1 cellular context compared by ENCODE assay signal in the genomic region with DNA sequence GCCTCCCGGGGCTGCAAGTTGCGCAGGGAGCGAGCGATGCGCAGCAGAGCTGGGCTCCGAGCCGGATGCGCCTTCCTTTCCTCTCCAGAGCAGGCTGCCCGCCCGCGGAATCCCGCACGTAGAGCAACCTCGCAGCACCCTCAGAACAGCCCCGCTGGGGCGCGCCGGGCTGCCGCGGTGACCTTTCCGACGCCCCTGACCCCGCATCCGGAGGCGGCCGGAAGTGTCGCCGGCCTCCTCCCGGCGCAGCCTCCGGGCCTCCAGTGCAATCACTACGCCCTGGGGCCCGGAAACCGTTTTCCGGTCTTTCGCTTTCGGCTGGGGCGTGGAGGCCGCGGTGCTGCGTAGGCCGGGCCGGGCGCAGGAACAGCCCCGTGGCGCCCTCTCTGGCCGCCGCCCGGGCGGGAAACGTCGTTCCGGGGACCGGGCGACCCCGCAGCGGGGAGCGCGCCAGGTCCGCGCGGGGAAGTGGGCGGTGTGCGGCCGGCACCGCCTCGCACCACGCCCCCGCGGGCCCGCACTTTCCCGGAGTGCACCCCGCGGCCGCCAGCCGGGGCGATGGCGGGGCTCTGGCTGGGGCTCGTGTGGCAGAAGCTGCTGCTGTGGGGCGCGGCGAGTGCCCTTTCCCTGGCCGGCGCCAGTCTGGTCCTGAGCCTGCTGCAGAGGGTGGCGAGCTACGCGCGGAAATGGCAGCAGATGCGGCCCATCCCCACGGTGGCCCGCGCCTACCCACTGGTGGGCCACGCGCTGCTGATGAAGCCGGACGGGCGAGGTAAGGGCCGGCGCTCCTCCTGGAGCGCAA.
TF ChIP-seq lines count a peak whose summit lies in the region.

A gene (plus strand): TSS at position 302 of the 802 bp plus-strand sequence. CDS start 257 bp downstream, at position 559.

TF ChIP-seq in HepG2, 621 proteins besides CTCF, POLR2A, EP300 and RAD21 (continued from another document and continues in another):
- TF ChIP-seq, protein P1, sequence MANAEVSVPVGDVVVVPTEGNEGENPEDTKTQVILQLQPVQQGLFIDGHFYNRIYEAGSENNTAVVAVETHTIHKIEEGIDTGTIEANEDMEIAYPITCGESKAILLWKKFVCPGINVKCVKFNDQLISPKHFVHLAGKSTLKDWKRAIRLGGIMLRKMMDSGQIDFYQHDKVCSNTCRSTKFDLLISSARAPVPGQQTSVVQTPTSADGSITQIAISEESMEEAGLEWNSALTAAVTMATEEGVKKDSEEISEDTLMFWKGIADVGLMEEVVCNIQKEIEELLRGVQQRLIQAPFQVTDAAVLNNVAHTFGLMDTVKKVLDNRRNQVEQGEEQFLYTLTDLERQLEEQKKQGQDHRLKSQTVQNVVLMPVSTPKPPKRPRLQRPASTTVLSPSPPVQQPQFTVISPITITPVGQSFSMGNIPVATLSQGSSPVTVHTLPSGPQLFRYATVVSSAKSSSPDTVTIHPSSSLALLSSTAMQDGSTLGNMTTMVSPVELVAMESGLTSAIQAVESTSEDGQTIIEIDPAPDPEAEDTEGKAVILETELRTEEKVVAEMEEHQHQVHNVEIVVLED (CRISPR knock-in tag; IDR thresholded peaks at IDR 0.05; ENCODE audit: borderline replicate concordance), result peak; percentile 83
- TF ChIP-seq, protein P2, sequence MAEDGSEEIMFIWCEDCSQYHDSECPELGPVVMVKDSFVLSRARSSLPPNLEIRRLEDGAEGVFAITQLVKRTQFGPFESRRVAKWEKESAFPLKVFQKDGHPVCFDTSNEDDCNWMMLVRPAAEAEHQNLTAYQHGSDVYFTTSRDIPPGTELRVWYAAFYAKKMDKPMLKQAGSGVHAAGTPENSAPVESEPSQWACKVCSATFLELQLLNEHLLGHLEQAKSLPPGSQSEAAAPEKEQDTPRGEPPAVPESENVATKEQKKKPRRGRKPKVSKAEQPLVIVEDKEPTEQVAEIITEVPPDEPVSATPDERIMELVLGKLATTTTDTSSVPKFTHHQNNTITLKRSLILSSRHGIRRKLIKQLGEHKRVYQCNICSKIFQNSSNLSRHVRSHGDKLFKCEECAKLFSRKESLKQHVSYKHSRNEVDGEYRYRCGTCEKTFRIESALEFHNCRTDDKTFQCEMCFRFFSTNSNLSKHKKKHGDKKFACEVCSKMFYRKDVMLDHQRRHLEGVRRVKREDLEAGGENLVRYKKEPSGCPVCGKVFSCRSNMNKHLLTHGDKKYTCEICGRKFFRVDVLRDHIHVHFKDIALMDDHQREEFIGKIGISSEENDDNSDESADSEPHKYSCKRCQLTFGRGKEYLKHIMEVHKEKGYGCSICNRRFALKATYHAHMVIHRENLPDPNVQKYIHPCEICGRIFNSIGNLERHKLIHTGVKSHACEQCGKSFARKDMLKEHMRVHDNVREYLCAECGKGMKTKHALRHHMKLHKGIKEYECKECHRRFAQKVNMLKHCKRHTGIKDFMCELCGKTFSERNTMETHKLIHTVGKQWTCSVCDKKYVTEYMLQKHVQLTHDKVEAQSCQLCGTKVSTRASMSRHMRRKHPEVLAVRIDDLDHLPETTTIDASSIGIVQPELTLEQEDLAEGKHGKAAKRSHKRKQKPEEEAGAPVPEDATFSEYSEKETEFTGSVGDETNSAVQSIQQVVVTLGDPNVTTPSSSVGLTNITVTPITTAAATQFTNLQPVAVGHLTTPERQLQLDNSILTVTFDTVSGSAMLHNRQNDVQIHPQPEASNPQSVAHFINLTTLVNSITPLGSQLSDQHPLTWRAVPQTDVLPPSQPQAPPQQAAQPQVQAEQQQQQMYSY (CRISPR knock-in tag; IDR thresholded peaks at IDR 0.05), result peak; percentile 71
- TF ChIP-seq ZNF775 (CRISPR knock-in tag; IDR thresholded peaks at IDR 0.05; ENCODE audit: borderline replicate concordance) (no peak), TBP (CRISPR knock-in tag; IDR thresholded peaks at IDR 0.05) (no peak), SP140L (CRISPR knock-in tag; IDR thresholded peaks at IDR 0.05; ENCODE audit: borderline replicate concordance) (no peak), IRX3 (CRISPR knock-in tag; IDR thresholded peaks at IDR 0.05; ENCODE audit: borderline replicate concordance, low read depth) (peak; percentile 36; the same call in 1 of the 2 replicates), ZNF382 (CRISPR knock-in tag; IDR thresholded peaks at IDR 0.05; ENCODE audit: borderline replicate concordance) (no peak), ZNF207 (IDR thresholded peaks at IDR 0.05; ENCODE audit: borderline replicate concordance) (no peak), THYN1 (CRISPR knock-in tag; IDR thresholded peaks at IDR 0.05; ENCODE audit: borderline replicate concordance, low read depth) (no peak), BCL6 (CRISPR knock-in tag; IDR thresholded peaks at IDR 0.05) (peak; percentile 62), ZNF530 (CRISPR knock-in tag; IDR thresholded peaks at IDR 0.05; ENCODE audit: low read depth) (no peak), ZFY (CRISPR knock-in tag; IDR thresholded peaks at IDR 0.05) (peak; percentile 97), DNMT1 (CRISPR knock-in tag; IDR thresholded peaks at IDR 0.05) (peak; percentile 63; the same call in 1 of the 2 replicates), SRY (CRISPR knock-in tag; IDR thresholded peaks at IDR 0.05) (peak; percentile 63; the same call in 1 of the 2 replicates)
- TF ChIP-seq, protein P3, sequence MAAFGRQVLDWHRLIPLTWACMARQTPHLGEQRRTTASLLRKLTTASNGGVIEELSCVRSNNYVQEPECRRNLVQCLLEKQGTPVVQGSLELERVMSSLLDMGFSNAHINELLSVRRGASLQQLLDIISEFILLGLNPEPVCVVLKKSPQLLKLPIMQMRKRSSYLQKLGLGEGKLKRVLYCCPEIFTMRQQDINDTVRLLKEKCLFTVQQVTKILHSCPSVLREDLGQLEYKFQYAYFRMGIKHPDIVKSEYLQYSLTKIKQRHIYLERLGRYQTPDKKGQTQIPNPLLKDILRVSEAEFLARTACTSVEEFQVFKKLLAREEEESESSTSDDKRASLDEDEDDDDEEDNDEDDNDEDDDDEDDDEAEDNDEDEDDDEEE (CRISPR knock-in tag; IDR thresholded peaks at IDR 0.05), result 0 out of 2 replicates have a peak, but pooled peaks have one; percentile 70
- TF ChIP-seq, protein P4, sequence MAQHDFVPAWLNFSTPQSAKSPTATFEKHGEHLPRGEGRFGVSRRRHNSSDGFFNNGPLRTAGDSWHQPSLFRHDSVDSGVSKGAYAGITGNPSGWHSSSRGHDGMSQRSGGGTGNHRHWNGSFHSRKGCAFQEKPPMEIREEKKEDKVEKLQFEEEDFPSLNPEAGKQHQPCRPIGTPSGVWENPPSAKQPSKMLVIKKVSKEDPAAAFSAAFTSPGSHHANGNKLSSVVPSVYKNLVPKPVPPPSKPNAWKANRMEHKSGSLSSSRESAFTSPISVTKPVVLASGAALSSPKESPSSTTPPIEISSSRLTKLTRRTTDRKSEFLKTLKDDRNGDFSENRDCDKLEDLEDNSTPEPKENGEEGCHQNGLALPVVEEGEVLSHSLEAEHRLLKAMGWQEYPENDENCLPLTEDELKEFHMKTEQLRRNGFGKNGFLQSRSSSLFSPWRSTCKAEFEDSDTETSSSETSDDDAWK (CRISPR knock-in tag; IDR thresholded peaks at IDR 0.05), result no peak
- TF ChIP-seq, protein P5, sequence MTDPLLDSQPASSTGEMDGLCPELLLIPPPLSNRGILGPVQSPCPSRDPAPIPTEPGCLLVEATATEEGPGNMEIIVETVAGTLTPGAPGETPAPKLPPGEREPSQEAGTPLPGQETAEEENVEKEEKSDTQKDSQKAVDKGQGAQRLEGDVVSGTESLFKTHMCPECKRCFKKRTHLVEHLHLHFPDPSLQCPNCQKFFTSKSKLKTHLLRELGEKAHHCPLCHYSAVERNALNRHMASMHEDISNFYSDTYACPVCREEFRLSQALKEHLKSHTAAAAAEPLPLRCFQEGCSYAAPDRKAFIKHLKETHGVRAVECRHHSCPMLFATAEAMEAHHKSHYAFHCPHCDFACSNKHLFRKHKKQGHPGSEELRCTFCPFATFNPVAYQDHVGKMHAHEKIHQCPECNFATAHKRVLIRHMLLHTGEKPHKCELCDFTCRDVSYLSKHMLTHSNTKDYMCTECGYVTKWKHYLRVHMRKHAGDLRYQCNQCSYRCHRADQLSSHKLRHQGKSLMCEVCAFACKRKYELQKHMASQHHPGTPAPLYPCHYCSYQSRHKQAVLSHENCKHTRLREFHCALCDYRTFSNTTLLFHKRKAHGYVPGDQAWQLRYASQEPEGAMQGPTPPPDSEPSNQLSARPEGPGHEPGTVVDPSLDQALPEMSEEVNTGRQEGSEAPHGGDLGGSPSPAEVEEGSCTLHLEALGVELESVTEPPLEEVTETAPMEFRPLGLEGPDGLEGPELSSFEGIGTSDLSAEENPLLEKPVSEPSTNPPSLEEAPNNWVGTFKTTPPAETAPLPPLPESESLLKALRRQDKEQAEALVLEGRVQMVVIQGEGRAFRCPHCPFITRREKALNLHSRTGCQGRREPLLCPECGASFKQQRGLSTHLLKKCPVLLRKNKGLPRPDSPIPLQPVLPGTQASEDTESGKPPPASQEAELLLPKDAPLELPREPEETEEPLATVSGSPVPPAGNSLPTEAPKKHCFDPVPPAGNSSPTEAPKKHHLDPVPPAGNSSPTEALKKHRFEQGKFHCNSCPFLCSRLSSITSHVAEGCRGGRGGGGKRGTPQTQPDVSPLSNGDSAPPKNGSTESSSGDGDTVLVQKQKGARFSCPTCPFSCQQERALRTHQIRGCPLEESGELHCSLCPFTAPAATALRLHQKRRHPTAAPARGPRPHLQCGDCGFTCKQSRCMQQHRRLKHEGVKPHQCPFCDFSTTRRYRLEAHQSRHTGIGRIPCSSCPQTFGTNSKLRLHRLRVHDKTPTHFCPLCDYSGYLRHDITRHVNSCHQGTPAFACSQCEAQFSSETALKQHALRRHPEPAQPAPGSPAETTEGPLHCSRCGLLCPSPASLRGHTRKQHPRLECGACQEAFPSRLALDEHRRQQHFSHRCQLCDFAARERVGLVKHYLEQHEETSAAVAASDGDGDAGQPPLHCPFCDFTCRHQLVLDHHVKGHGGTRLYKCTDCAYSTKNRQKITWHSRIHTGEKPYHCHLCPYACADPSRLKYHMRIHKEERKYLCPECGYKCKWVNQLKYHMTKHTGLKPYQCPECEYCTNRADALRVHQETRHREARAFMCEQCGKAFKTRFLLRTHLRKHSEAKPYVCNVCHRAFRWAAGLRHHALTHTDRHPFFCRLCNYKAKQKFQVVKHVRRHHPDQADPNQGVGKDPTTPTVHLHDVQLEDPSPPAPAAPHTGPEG (CRISPR knock-in tag; IDR thresholded peaks at IDR 0.05), result peak; percentile 67
- TF ChIP-seq, protein P6, sequence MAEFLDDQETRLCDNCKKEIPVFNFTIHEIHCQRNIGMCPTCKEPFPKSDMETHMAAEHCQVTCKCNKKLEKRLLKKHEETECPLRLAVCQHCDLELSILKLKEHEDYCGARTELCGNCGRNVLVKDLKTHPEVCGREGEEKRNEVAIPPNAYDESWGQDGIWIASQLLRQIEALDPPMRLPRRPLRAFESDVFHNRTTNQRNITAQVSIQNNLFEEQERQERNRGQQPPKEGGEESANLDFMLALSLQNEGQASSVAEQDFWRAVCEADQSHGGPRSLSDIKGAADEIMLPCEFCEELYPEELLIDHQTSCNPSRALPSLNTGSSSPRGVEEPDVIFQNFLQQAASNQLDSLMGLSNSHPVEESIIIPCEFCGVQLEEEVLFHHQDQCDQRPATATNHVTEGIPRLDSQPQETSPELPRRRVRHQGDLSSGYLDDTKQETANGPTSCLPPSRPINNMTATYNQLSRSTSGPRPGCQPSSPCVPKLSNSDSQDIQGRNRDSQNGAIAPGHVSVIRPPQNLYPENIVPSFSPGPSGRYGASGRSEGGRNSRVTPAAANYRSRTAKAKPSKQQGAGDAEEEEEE (CRISPR knock-in tag; IDR thresholded peaks at IDR 0.05; ENCODE audit: borderline replicate concordance), result 0 out of 2 replicates have a peak, but pooled peaks have one; percentile 6
- TF ChIP-seq, protein P7, sequence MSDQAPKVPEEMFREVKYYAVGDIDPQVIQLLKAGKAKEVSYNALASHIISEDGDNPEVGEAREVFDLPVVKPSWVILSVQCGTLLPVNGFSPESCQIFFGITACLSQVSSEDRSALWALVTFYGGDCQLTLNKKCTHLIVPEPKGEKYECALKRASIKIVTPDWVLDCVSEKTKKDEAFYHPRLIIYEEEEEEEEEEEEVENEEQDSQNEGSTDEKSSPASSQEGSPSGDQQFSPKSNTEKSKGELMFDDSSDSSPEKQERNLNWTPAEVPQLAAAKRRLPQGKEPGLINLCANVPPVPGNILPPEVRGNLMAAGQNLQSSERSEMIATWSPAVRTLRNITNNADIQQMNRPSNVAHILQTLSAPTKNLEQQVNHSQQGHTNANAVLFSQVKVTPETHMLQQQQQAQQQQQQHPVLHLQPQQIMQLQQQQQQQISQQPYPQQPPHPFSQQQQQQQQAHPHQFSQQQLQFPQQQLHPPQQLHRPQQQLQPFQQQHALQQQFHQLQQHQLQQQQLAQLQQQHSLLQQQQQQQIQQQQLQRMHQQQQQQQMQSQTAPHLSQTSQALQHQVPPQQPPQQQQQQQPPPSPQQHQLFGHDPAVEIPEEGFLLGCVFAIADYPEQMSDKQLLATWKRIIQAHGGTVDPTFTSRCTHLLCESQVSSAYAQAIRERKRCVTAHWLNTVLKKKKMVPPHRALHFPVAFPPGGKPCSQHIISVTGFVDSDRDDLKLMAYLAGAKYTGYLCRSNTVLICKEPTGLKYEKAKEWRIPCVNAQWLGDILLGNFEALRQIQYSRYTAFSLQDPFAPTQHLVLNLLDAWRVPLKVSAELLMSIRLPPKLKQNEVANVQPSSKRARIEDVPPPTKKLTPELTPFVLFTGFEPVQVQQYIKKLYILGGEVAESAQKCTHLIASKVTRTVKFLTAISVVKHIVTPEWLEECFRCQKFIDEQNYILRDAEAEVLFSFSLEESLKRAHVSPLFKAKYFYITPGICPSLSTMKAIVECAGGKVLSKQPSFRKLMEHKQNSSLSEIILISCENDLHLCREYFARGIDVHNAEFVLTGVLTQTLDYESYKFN (CRISPR knock-in tag; conservative IDR thresholded peaks at IDR 0.05), result no peak
- TF ChIP-seq, protein P8, sequence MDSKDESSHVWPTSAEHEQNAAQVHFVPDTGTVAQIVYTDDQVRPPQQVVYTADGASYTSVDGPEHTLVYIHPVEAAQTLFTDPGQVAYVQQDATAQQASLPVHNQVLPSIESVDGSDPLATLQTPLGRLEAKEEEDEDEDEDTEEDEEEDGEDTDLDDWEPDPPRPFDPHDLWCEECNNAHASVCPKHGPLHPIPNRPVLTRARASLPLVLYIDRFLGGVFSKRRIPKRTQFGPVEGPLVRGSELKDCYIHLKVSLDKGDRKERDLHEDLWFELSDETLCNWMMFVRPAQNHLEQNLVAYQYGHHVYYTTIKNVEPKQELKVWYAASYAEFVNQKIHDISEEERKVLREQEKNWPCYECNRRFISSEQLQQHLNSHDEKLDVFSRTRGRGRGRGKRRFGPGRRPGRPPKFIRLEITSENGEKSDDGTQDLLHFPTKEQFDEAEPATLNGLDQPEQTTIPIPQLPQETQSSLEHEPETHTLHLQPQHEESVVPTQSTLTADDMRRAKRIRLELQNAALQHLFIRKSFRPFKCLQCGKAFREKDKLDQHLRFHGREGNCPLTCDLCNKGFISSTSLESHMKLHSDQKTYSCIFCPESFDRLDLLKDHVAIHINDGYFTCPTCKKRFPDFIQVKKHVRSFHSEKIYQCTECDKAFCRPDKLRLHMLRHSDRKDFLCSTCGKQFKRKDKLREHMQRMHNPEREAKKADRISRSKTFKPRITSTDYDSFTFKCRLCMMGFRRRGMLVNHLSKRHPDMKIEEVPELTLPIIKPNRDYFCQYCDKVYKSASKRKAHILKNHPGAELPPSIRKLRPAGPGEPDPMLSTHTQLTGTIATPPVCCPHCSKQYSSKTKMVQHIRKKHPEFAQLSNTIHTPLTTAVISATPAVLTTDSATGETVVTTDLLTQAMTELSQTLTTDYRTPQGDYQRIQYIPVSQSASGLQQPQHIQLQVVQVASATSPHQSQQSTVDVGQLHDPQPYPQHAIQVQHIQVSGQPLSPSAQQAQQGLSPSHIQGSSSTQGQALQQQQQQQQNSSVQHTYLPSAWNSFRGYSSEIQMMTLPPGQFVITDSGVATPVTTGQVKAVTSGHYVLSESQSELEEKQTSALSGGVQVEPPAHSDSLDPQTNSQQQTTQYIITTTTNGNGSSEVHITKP (CRISPR knock-in tag; IDR thresholded peaks at IDR 0.05; ENCODE audit: low read depth), result no peak
